In genomic region chr10:97318772-97319651, GRCh38 we compare ENCODE assay signal across 8 cellular contexts. TPM values are rescaled to one million over a fixed set of nuclear protein-coding genes. Genes with fewer than 3 reads are reported as not detected.
DNase-seq lines count a peak whose midpoint lies in the region; ATAC-seq and TF ChIP-seq lines count a peak whose summit lies in the region.

TSS of gene FRAT1 (plus strand) at chr10:97319271. CDS start at chr10:97319454, 183 bp downstream.

- H3K36me3 ChIP-seq in HUES64 (ENCODE audit: insufficient read depth, low read length) (no peaks in the 10 kb centered on the region), Peyer's patch (no peaks in the 10 kb centered on the region)

- no peaks in the 10 kb centered on the region for H3K36me3 Mint-ChIP-seq in naive thymus-derived CD8-positive, alpha-beta T cell
- no peaks in the 10 kb centered on the region for H3K36me3 Mint-ChIP-seq in stimulated activated memory B cell treated with anti-CD40 and anti-IgM and Interleukin-4, amounts not matched to agents 10 μg/mL and 1 μg/mL and 100 μg/mL, for 72 hours

- peak within 1 kb of the TSS; percentile 99 for H3K9ac ChIP-seq in HUES64 (ENCODE audit: low read depth, low read length)

- H3K27me3 Mint-ChIP-seq in naive thymus-derived CD8-positive, alpha-beta T cell, result peaks cover 0 to 1% (median 0%) of the 10 kb centered on the region in 5 donors
- no peaks in the 10 kb centered on the region for H3K27me3 Mint-ChIP-seq in stimulated activated memory B cell treated with anti-CD40 and anti-IgM and Interleukin-4, amounts not matched to agents 10 μg/mL and 1 μg/mL and 100 μg/mL, for 72 hours

- H3K27ac Mint-ChIP-seq in naive thymus-derived CD8-positive, alpha-beta T cell, result peak within 1 kb of the TSS; percentile 99 to 100 (median 100)
- peak within 1 kb of the TSS; percentile 99 for H3K27ac Mint-ChIP-seq in stimulated activated memory B cell treated with anti-CD40 and anti-IgM and Interleukin-4, amounts not matched to agents 10 μg/mL and 1 μg/mL and 100 μg/mL, for 72 hours

- H3K4me3 ChIP-seq in HUES64 (ENCODE audit: low read length) (peak within 1 kb of the TSS; percentile 68), Peyer's patch (peak within 1 kb of the TSS; percentile 77 to 88 (median 83))

- H3K4me3 Mint-ChIP-seq in naive thymus-derived CD8-positive, alpha-beta T cell, result peak within 1 kb of the TSS; percentile 89 to 98 (median 97)
- H3K4me3 Mint-ChIP-seq in stimulated activated memory B cell treated with anti-CD40 and anti-IgM and Interleukin-4, amounts not matched to agents 10 μg/mL and 1 μg/mL and 100 μg/mL, for 72 hours, result peak within 1 kb of the TSS; percentile 93

- no peaks in the 10 kb centered on the region for H3K9me3 ChIP-seq in HUES64 (ENCODE audit: insufficient read depth, low read depth, low read length)
- no peaks in the 10 kb centered on the region for H3K9me3 ChIP-seq in Peyer's patch

- H3K4me1 ChIP-seq in HUES64 (ENCODE audit: insufficient read depth, low read length), result peaks cover 17% of the 10 kb centered on the region
- H3K4me1 ChIP-seq in Peyer's patch, result peaks cover 0 to 28% (median 12%) of the 10 kb centered on the region in 4 donors

- H3K27ac ChIP-seq in HUES64 (ENCODE audit: low read depth, low read length) (peak within 1 kb of the TSS; percentile 99), Peyer's patch (peak within 1 kb of the TSS; percentile 96 to 98 (median 97))

- peak; percentile 86 to 93 for TF ChIP-seq POLR2A in Peyer's patch (IDR thresholded peaks at IDR 0.05)

- peak; percentile 59 for DNase-seq in DMS 273 treated with DMSO at 0.1 percent for 48 hours (lab: John Stamatoyannopoulos, UW)
- DNase-seq in Peyer's patch, result peak; percentile 94 to 96 (median 94)
- DNase-seq in activated T-helper 1 cell treated with Interleukin-2 at 50 U/mL for 16 hours (ENCODE audit: low read depth), result peak; percentile 81
- peak; percentile 91 for DNase-seq in fibroblast of gingiva (ENCODE audit: low read depth)
- DNase-seq in naive thymus-derived CD8-positive, alpha-beta T cell, result peak; percentile 79 to 100 (median 91)

- H3K4me1 Mint-ChIP-seq in naive thymus-derived CD8-positive, alpha-beta T cell, result peaks cover 19 to 41% (median 33%) of the 10 kb centered on the region in 4 donors
- peaks cover 29% of the 10 kb centered on the region for H3K4me1 Mint-ChIP-seq in stimulated activated memory B cell treated with anti-CD40 and anti-IgM and Interleukin-4, amounts not matched to agents 10 μg/mL and 1 μg/mL and 100 μg/mL, for 72 hours

- peak; percentile 70 for ATAC-seq in GM21447 (IDR thresholded peaks at IDR 0.05; ENCODE audit: unreplicated experiment)
- ATAC-seq in naive thymus-derived CD8-positive, alpha-beta T cell, result peak; percentile 65 to 70
- ATAC-seq in stimulated activated memory B cell treated with anti-CD40 and anti-IgM and Interleukin-4, amounts not matched to agents 10 μg/mL and 1 μg/mL and 100 μg/mL, for 72 hours, result peak; percentile 87

- WGBS in HUES64, result under 1% methylated on average over 79 of the region's 79 CpGs

- peak in 1 of 6 experiments; percentile 4 for TF ChIP-seq CTCF in Peyer's patch (IDR thresholded peaks at IDR 0.05)

- no peaks in the 10 kb centered on the region for H3K9me3 Mint-ChIP-seq in naive thymus-derived CD8-positive, alpha-beta T cell
- H3K9me3 Mint-ChIP-seq in stimulated activated memory B cell treated with anti-CD40 and anti-IgM and Interleukin-4, amounts not matched to agents 10 μg/mL and 1 μg/mL and 100 μg/mL, for 72 hours, result no peaks in the 10 kb centered on the region

- peaks cover 37% of the 10 kb centered on the region for H3K27me3 ChIP-seq in HUES64 (ENCODE audit: insufficient read depth, low read length)
- no peaks in the 10 kb centered on the region for H3K27me3 ChIP-seq in Peyer's patch

- POLR2A ChIA-PET in naive thymus-derived CD8-positive, alpha-beta T cell (lab: Charles Lee), result interaction anchor here (1.1 to 8.5 kb wide), 7 partner anchors 11 to 180 kb away, joined by 3 to 179 read pairs (median 7); partner anchors contain the start of genes ARHGAP19, FRAT2, MMS19 and RRP12

RNA-seq across cellular contexts. Expression of gene FRAT1, which starts in this region (rescaled TPM):
- 2.4 TPM for polyA plus RNA-seq in HUES64 (2013, experiment 1 of 2)
- 2.2 TPM for polyA plus RNA-seq in HUES64 (2013, experiment 2 of 2)
- 1 to 10 TPM; 1.7 to 9.7 (median 6.9) TPM for total RNA-seq in Peyer's patch
- total RNA-seq in naive thymus-derived CD8-positive, alpha-beta T cell, result 10 to 100 TPM; 18.5 to 19.1 TPM
- polyA plus RNA-seq in naive thymus-derived CD8-positive, alpha-beta T cell, result 10 to 100 TPM in 2 of 3 donors, 1 to 10 TPM in 1; 7.5 to 12.8 (median 12.7) TPM

Comparison
In these comparisons a context has a peak if more than half of its experiments do, and no peak if none do; other contexts are left out.
1. Peak in every context shown above with its lines: DNase-seq, ATAC-seq, H3K4me3 ChIP-seq and H3K27ac ChIP-seq.